ENCODE assay signal across 9 cellular contexts in genomic region chr10:86215712-86216111, GRCh38.
"Had no signal": no experiment of that assay in that cellular context is flagged by ENCODE, and none has a peak within 500 bp of the region (broad histone marks: within the 10 kb centered on the region; RNA-seq: fewer than 3 reads in every experiment).

No MANE protein-coding gene starts in this region.

- ATAC-seq: K562 had no signal

- H3K4me3 ChIP-seq: GM23248, K562 had no signal

- FAIRE-seq: H54, K562 had no signal

- DNase-seq: GM23248, GOT3, H9, HCEC 1CT, IMR-90, KG1 had no signal

- H3K27ac ChIP-seq: GM23248, HL-60 had no signal

- H3K9ac ChIP-seq: GM23248 had no signal

- H2AFZ ChIP-seq: GM23248 had no signal
